In genomic region chr7:127674923-127675322, GRCh38 we compare ENCODE assay signal across 18 cellular contexts. TPM values are rescaled to one million over a fixed set of nuclear protein-coding genes. Genes with fewer than 3 reads are reported as not detected.
"Had no signal": no experiment of that assay in that cellular context is flagged by ENCODE, and none has a peak within 500 bp of the region (broad histone marks: within the 10 kb centered on the region; RNA-seq: fewer than 3 reads in every experiment).

No MANE protein-coding gene starts in this region.

RNA-seq across cellular contexts. Expression of gene PAX4, which starts 57.0 kb away (rescaled TPM):
- total RNA-seq: naive thymus-derived CD8-positive, alpha-beta T cell; natural killer cell treated with Interleukin-12 subunit alpha and Interleukin-12 subunit beta and Interleukin-15 and Interleukin-18, amount 100 ng/mL, for 72 hours; neural crest cell; omental fat pad; osteocyte; posterior vena cava; prostate gland; pulmonary artery endothelial cell; right atrium auricular region; sciatic nerve; smooth muscle cell; spleen; suprapubic skin; thyroid gland; tibial nerve; upper lobe of right lung; urinary bladder; vagina had no signal
